ENCODE assay signal across 20 cellular contexts in genomic region chr2:217733461-217733860, GRCh38.
DNase-seq lines count a peak whose midpoint lies in the region; ATAC-seq and TF ChIP-seq lines count a peak whose summit lies in the region.
"Had no signal": no experiment of that assay in that cellular context is flagged by ENCODE, and none has a peak within 500 bp of the region (broad histone marks: within the 10 kb centered on the region; RNA-seq: fewer than 3 reads in every experiment).

No MANE protein-coding gene starts in this region.

- ATAC-seq in left ventricle myocardium superior (no peak), left lung (peak; percentile 26), HG03039 (IDR thresholded peaks at IDR 0.05; ENCODE audit: unreplicated experiment) (no peak)
- ATAC-seq: HCT116, Right ventricle myocardium inferior had no signal

- H3K4me1 ChIP-seq in left ventricle myocardium inferior (peaks cover 63% of the 10 kb centered on the region), left lung (peaks cover 0 to 4% of the 10 kb centered on the region in 2 donors), skeletal muscle tissue (ENCODE audit: control insufficient read depth in 3 of 3, insufficient read depth in 3 of 3, low read length in 3 of 3) (peaks cover 41 to 46% (median 46%) of the 10 kb centered on the region in 3 donors)
- H3K4me1 ChIP-seq: Caco-2 had no signal

- H3K9ac ChIP-seq in skeletal muscle tissue (ENCODE audit: low read depth in 1 of 3, low read length in 3 of 3): no peak overlapping the region
- H3K9ac ChIP-seq: BLaER1 had no signal

- TF ChIP-seq CTCF in left ventricle myocardium inferior (IDR thresholded peaks at IDR 0.05; ENCODE audit: borderline replicate concordance) (no peak), left lung (IDR thresholded peaks at IDR 0.05) (no peak), dorsolateral prefrontal cortex (IDR thresholded peaks at IDR 0.05 in 54 of 56, conservative IDR thresholded peaks at IDR 0.05 in 2 of 56; ENCODE audit: low read depth in 1 of 56, partially characterized antibody in 56 of 56) (no peak)

- intact Hi-C loops in left ventricle myocardium inferior (cut with micrococcal nuclease) (no loop called here), left ventricle myocardium superior (cut with micrococcal nuclease) (no loop called here), left lung (cut with DNase I) (no loop called here), dorsolateral prefrontal cortex (cut with DNase I) (no loop called here)

- H3K27me3 ChIP-seq in left ventricle myocardium inferior (ENCODE audit: low read depth): no peaks in the 10 kb centered on the region
- H3K27me3 ChIP-seq in left lung: no peaks in the 10 kb centered on the region
- H3K27me3 ChIP-seq in skeletal muscle tissue (ENCODE audit: control insufficient read depth in 3 of 3, insufficient read depth in 3 of 3, low read length in 3 of 3): no peaks in the 10 kb centered on the region
- no peaks in the 10 kb centered on the region for H3K27me3 ChIP-seq in dorsolateral prefrontal cortex
- H3K27me3 ChIP-seq: BLaER1, brain microvascular endothelial cell had no signal

- H3K4me3 ChIP-seq in left ventricle myocardium inferior (no peak overlapping the region), left lung (no peak overlapping the region), skeletal muscle tissue (ENCODE audit: low read length in 3 of 3) (no peak overlapping the region), dorsolateral prefrontal cortex (no peak overlapping the region)
- H3K4me3 ChIP-seq: BLaER1 had no signal

- H3K36me3 ChIP-seq in left ventricle myocardium inferior (no peaks in the 10 kb centered on the region), left lung (no peaks in the 10 kb centered on the region), skeletal muscle tissue (ENCODE audit: control insufficient read depth in 3 of 3, insufficient read depth in 3 of 3, low read length in 3 of 3) (no peaks in the 10 kb centered on the region)
- H3K36me3 ChIP-seq: BLaER1, brain microvascular endothelial cell had no signal

- H3K9me3 ChIP-seq in left ventricle myocardium inferior (replicated peaks): no peaks in the 10 kb centered on the region
- H3K9me3 ChIP-seq in left lung: no peaks in the 10 kb centered on the region
- no peaks in the 10 kb centered on the region for H3K9me3 ChIP-seq in skeletal muscle tissue (ENCODE audit: control insufficient read depth in 3 of 3, low read length in 3 of 3)
- H3K9me3 ChIP-seq: BLaER1, Caco-2 had no signal

- no peak for DNase-seq in left ventricle myocardium inferior
- no peak for DNase-seq in left ventricle myocardium superior
- no peak for DNase-seq in left lung
- DNase-seq in dorsolateral prefrontal cortex: no peak
- no peak for DNase-seq in AML-193 (lab: John Stamatoyannopoulos, UW)
- no peak for DNase-seq in activated CD4-positive, alpha-beta T cell treated with anti-CD3 and anti-CD28 coated beads for 4 hours
- DNase-seq: 8988T; brain microvascular endothelial cell; Caco-2; DND-41; effector memory CD4-positive, alpha-beta T cell; KBM-7; kidney; stimulated activated CD8-positive, alpha-beta memory T cell treated with anti-CD3 and anti-CD28 coated beads, Interleukin-4, amount 100 ng/mL, for 48 hours; SW 1271 had no signal

- H3K27ac ChIP-seq in left ventricle myocardium inferior (replicated peaks) (peak overlapping the region; percentile 37), left lung (peak overlapping the region in 1 of 2 donors; percentile 13), skeletal muscle tissue (ENCODE audit: low read depth, low read length) (peak overlapping the region; percentile 55), dorsolateral prefrontal cortex (no peak overlapping the region)
- H3K27ac ChIP-seq: BLaER1, brain microvascular endothelial cell had no signal

Comparison
In these comparisons a context has a peak if more than half of its experiments do, and no peak if none do; other contexts are left out.
1. H3K27ac ChIP-seq: peak in left ventricle myocardium inferior (single experiment) and skeletal muscle tissue (single experiment); none in dorsolateral prefrontal cortex (0 of 59).